Comparison of ENCODE assay signal across 9 cellular contexts in genomic region chr12:94725375-94726168, GRCh38.
A peak's percentile ranks its signal among the peaks of the same experiment; 100 is the strongest.
DNase-seq lines count a peak whose midpoint lies in the region; ATAC-seq and TF ChIP-seq lines count a peak whose summit lies in the region.
"Had no signal": no experiment of that assay in that cellular context is flagged by ENCODE, and none has a peak within 500 bp of the region (broad histone marks: within the 10 kb centered on the region; RNA-seq: fewer than 3 reads in every experiment).

No MANE protein-coding gene starts in this region.

- CTCF ChIA-PET in OCI-LY7 (lab: Charles Lee; ENCODE audit: unreplicated experiment) = no interaction called here

- H3F3A ChIP-seq in smooth muscle cell (ENCODE audit: low read depth) = no peaks in the 10 kb centered on the region

- H3K36me3 ChIP-seq in OCI-LY7 (ENCODE audit: insufficient read depth, low read length) = no peaks in the 10 kb centered on the region
- no peaks in the 10 kb centered on the region for H3K36me3 ChIP-seq in fibroblast of lung (ENCODE audit: control insufficient read depth, insufficient read depth, low read length)
- H3K36me3 ChIP-seq in smooth muscle cell (ENCODE audit: low read depth) = no peaks in the 10 kb centered on the region

- no peak overlapping the region for H3K27ac ChIP-seq in OCI-LY7 (ENCODE audit: low read depth, low read length, poor library complexity, severe bottlenecking)
- no peak overlapping the region for H3K27ac ChIP-seq in fibroblast of lung (ENCODE audit: insufficient read depth, low read length)
- no peak overlapping the region for H3K27ac ChIP-seq in smooth muscle cell (ENCODE audit: low read depth)

- H2AFZ ChIP-seq in OCI-LY7 (ENCODE audit: low read length) (peak overlapping the region; percentile 54), fibroblast of lung (ENCODE audit: low read length) (no peak overlapping the region), smooth muscle cell (ENCODE audit: low read depth) (no peak overlapping the region)

- H3K9me3 ChIP-seq in OCI-LY7 (ENCODE audit: low read length) (no peaks in the 10 kb centered on the region), fibroblast of lung (ENCODE audit: control insufficient read depth, insufficient read depth, low read depth, low read length) (no peaks in the 10 kb centered on the region), smooth muscle cell (replicated peaks; ENCODE audit: low read depth) (no peaks in the 10 kb centered on the region)

- TF ChIP-seq CTCF in OCI-LY7 (conservative IDR thresholded peaks at IDR 0.05; ENCODE audit: low read length) = peak; percentile 71
- peak; percentile 23 to 48 for TF ChIP-seq CTCF in fibroblast of lung (conservative IDR thresholded peaks at IDR 0.05 in 1 of 2, IDR thresholded peaks at IDR 0.05 in 1 of 2; ENCODE audit: low read depth in 1 of 2, low read length in 2 of 2)
- peak; percentile 8 for TF ChIP-seq CTCF in smooth muscle cell (IDR thresholded peaks at IDR 0.05; ENCODE audit: borderline replicate concordance, insufficient read depth, poor library complexity, severe bottlenecking)

- H4K20me1 ChIP-seq in OCI-LY7 (ENCODE audit: insufficient read depth, low read length) (no peaks in the 10 kb centered on the region), fibroblast of lung (ENCODE audit: control insufficient read depth, extremely low read depth, insufficient read depth, low read length) (no peaks in the 10 kb centered on the region), smooth muscle cell (ENCODE audit: low read depth) (no peaks in the 10 kb centered on the region)

- DNase-seq in NCI-H510A treated with DMSO at 0.1 percent for 48 hours (lab: John Stamatoyannopoulos, UW) (peak; percentile 32), NCI-H510A (lab: John Stamatoyannopoulos, UW) (no peak), OCI-LY7 (ENCODE audit: low spot score) (peak; percentile 59), fibroblast of lung (ENCODE audit: low read depth in 2 of 2) (peak; percentile 48 to 63), smooth muscle cell (lab: John Stamatoyannopoulos, UW; ENCODE audit: unreplicated experiment) (no peak), NCI-H128 (lab: John Stamatoyannopoulos, UW; ENCODE audit: unreplicated experiment) (no peak)
- no peak for DNase-seq in stimulated activated CD4-positive, alpha-beta T cell treated with anti-CD3 and anti-CD28 coated beads, Interleukin-2, amount 100 ng/mL, for 48 hours
- DNase-seq: SW 1271 had no signal

- no peak overlapping the region for H3K4me3 ChIP-seq in OCI-LY7 (ENCODE audit: low read depth, low read length, poor library complexity, severe bottlenecking)
- no peak overlapping the region for H3K4me3 ChIP-seq in fibroblast of lung (replicated peaks in 1 of 4; ENCODE audit: control extremely low read depth in 1 of 4, insufficient read depth in 1 of 4, low read depth in 3 of 4, low read length in 4 of 4)
- no peak overlapping the region for H3K4me3 ChIP-seq in smooth muscle cell

- POLR2A ChIA-PET in OCI-LY7 (lab: Charles Lee) = no interaction called here

- H3K9me2 ChIP-seq in OCI-LY7 (ENCODE audit: insufficient read depth, low read length) = no peaks in the 10 kb centered on the region

- BruUV-seq in OCI-LY7 (replicated peaks; lab: Mats Ljungman, UMichigan) = no TSS peak

- no peak for ATAC-seq in HG02759 (IDR thresholded peaks at IDR 0.05; ENCODE audit: unreplicated experiment)

- 78% methylated on average over 8 of the region's 8 CpGs for WGBS in smooth muscle cell (ENCODE audit: low lambda C conversion rate)

- no peak overlapping the region for H3K9ac ChIP-seq in fibroblast of lung (ENCODE audit: insufficient read depth, low read length)
- H3K9ac ChIP-seq in smooth muscle cell (ENCODE audit: low read depth) = no peak overlapping the region

- H3K27me3 ChIP-seq in fibroblast of lung (ENCODE audit: control insufficient read depth, insufficient read depth, low read length) (no peaks in the 10 kb centered on the region), smooth muscle cell (ENCODE audit: low read depth) (no peaks in the 10 kb centered on the region)

- no peaks in the 10 kb centered on the region for H3K79me2 ChIP-seq in OCI-LY7 (ENCODE audit: insufficient read depth, low read depth, low read length)
- H3K79me2 ChIP-seq in fibroblast of lung (ENCODE audit: control insufficient read depth, insufficient read depth, low read length) = no peaks in the 10 kb centered on the region
- peaks cover 3% of the 10 kb centered on the region for H3K79me2 ChIP-seq in smooth muscle cell (ENCODE audit: low read depth)

- H3K4me2 ChIP-seq in OCI-LY7 (ENCODE audit: low read length) = peak overlapping the region; percentile 5; the same call in 1 of the 2 replicates
- no peak overlapping the region for H3K4me2 ChIP-seq in fibroblast of lung (ENCODE audit: extremely low read depth, insufficient read depth, low read length)
- no peak overlapping the region for H3K4me2 ChIP-seq in smooth muscle cell

- H3K4me1 ChIP-seq in OCI-LY7 (ENCODE audit: insufficient read depth, low read length, poor library complexity, severe bottlenecking) = peaks cover 53% of the 10 kb centered on the region
- peaks cover 2% of the 10 kb centered on the region for H3K4me1 ChIP-seq in fibroblast of lung (ENCODE audit: control insufficient read depth, extremely low read depth, insufficient read depth, low read length)
- H3K4me1 ChIP-seq in smooth muscle cell (ENCODE audit: low read depth) = peaks cover 15% of the 10 kb centered on the region

- intact Hi-C loops in OCI-LY7 (cut with micrococcal nuclease; ENCODE audit: unreplicated experiment) = no loop called here

Comparison
In these comparisons a context has a peak if more than half of its experiments do, and no peak if none do; other contexts are left out.
1. DNase-seq: peak in NCI-H510A treated with DMSO at 0.1 percent for 48 hours (single experiment), OCI-LY7 (single experiment) and fibroblast of lung (2 of 2); none in NCI-H510A (single experiment), smooth muscle cell (single experiment), NCI-H128 (single experiment) and stimulated activated CD4-positive, alpha-beta T cell treated with anti-CD3 and anti-CD28 coated beads, Interleukin-2, amount 100 ng/mL, for 48 hours (0 of 2).
2. CTCF ChIP-seq: peak in every context shown above with its lines; median percentile 71 in OCI-LY7; 36 in fibroblast of lung; 8 in smooth muscle cell.